23 cellular contexts compared by ENCODE assay signal in genomic region chr11:116707746-116708145, GRCh38.
A peak's percentile ranks its signal among the peaks of the same experiment; 100 is the strongest.
DNase-seq lines count a peak whose midpoint lies in the region; ATAC-seq, FAIRE-seq and TF ChIP-seq lines count a peak whose summit lies in the region.
"Had no signal": no experiment of that assay in that cellular context is flagged by ENCODE, and none has a peak within 500 bp of the region (broad histone marks: within the 10 kb centered on the region; RNA-seq: fewer than 3 reads in every experiment).

No MANE protein-coding gene starts in this region.

- BruUV-seq in HCT116 (replicated peaks; lab: Mats Ljungman, UMichigan) = no TSS peak
- BruUV-seq in HepG2 (replicated peaks; lab: Mats Ljungman, UMichigan) = no TSS peak

- FAIRE-seq in HepG2 (lab: Jason Lieb, UNC) = no peak
- FAIRE-seq: GM12891, islet of Langerhans had no signal

- TF ChIP-seq RAD21 in HCT116 (IDR thresholded peaks at IDR 0.05; ENCODE audit: low read depth) (no peak), HepG2 (CRISPR knock-in tag; IDR thresholded peaks at IDR 0.05) (no peak)

- intact Hi-C loops in HCT116 (cut with micrococcal nuclease) = no loop called here
- intact Hi-C loops in psoas muscle (cut with DNase I) = no loop called here
- intact Hi-C loops in HepG2 (cut with micrococcal nuclease; ENCODE audit: unreplicated experiment) = no loop called here

- H3K27ac ChIP-seq in HCT116 (ENCODE audit: low read depth, low read length) (no peak overlapping the region), psoas muscle (no peak overlapping the region), SJCRH30 (no peak overlapping the region), HepG2 (ENCODE audit: extremely low read length, insufficient read depth, low read length) (no peak overlapping the region)
- H3K27ac ChIP-seq: esophagus muscularis mucosa, gastrocnemius medialis, vagina had no signal

- CTCF ChIA-PET in HCT116 (lab: Charles Lee) (no interaction called here), HepG2 (lab: Yijun Ruan, JAX; ENCODE audit: low intra/inter-chr PET ratio, low total read pairs) (no interaction called here)

- TF ChIP-seq POLR2A in HCT116 (IDR thresholded peaks at IDR 0.05; ENCODE audit: borderline replicate concordance, extremely low read depth, insufficient read depth, insufficient read length) (no peak), HepG2 (IDR thresholded peaks at IDR 0.05; ENCODE audit: insufficient read depth in 1 of 2, low read depth in 2 of 2, low read length in 2 of 2) (no peak)

- TF ChIP-seq CTCF in HCT116 (IDR thresholded peaks at IDR 0.05 in 2 of 3, conservative IDR thresholded peaks at IDR 0.05 in 1 of 3; ENCODE audit: borderline replicate concordance in 1 of 3, insufficient read depth in 1 of 3, low read depth in 2 of 3, low read length in 2 of 3) = no peak
- TF ChIP-seq CTCF in psoas muscle (IDR thresholded peaks at IDR 0.05) = no peak
- TF ChIP-seq CTCF in HepG2 (CRISPR knock-in tag; IDR thresholded peaks at IDR 0.05) = no peak

- H3K4me1 ChIP-seq in HCT116 (ENCODE audit: control insufficient read depth in 1 of 2, insufficient read depth in 2 of 2, low read length in 2 of 2) = no peaks in the 10 kb centered on the region
- H3K4me1 ChIP-seq in psoas muscle = peaks cover 4% of the 10 kb centered on the region
- no peaks in the 10 kb centered on the region for H3K4me1 ChIP-seq in SJCRH30
- peaks cover 9% of the 10 kb centered on the region; the same call in 1 of the 2 replicates for H3K4me1 ChIP-seq in HepG2 (ENCODE audit: insufficient read depth, low read length)
- H3K4me1 ChIP-seq: Caco-2, esophagus muscularis mucosa, gastrocnemius medialis had no signal

- H3K36me3 ChIP-seq in HCT116 (ENCODE audit: control insufficient read depth in 1 of 2, insufficient read depth in 2 of 2, low read length in 2 of 2) (no peaks in the 10 kb centered on the region), psoas muscle (ENCODE audit: insufficient read depth in 1 of 2, low read depth in 1 of 2) (no peaks in the 10 kb centered on the region), SJCRH30 (no peaks in the 10 kb centered on the region), HepG2 (replicated peaks in 1 of 2; ENCODE audit: control insufficient read depth in 1 of 2, insufficient read depth in 2 of 2, low read length in 2 of 2) (no peaks in the 10 kb centered on the region)
- H3K36me3 ChIP-seq: esophagus muscularis mucosa, gastrocnemius medialis, vagina had no signal

- H3K9me3 ChIP-seq in HCT116 (ENCODE audit: control insufficient read depth in 1 of 2, insufficient read depth in 1 of 2, low read depth in 1 of 2, low read length in 2 of 2) (no peaks in the 10 kb centered on the region), psoas muscle (no peaks in the 10 kb centered on the region), SJCRH30 (replicated peaks) (no peaks in the 10 kb centered on the region), HepG2 (ENCODE audit: low read length) (no peaks in the 10 kb centered on the region)
- H3K9me3 ChIP-seq: Caco-2, esophagus muscularis mucosa, gastrocnemius medialis, vagina had no signal

- H4K20me1 ChIP-seq in HCT116 (ENCODE audit: insufficient read depth) (no peaks in the 10 kb centered on the region), HepG2 (ENCODE audit: insufficient read depth, low read length) (no peaks in the 10 kb centered on the region)

- H3K9me2 ChIP-seq in HCT116 (ENCODE audit: insufficient read depth) = no peaks in the 10 kb centered on the region

- H3K9ac ChIP-seq in HCT116 (ENCODE audit: low read length) (no peak overlapping the region), HepG2 (ENCODE audit: insufficient read depth, low read depth, low read length) (no peak overlapping the region)

- H3K79me2 ChIP-seq in HCT116 (ENCODE audit: insufficient read depth, low read length) (no peaks in the 10 kb centered on the region), HepG2 (ENCODE audit: insufficient read depth, low read length) (no peaks in the 10 kb centered on the region)

- RAD21 ChIA-PET in HCT116 (lab: Charles Lee; ENCODE audit: low non-redundant PET in 1 of 2, low total read pairs in 2 of 2, uncharacterized antibody in 2 of 2, unreplicated experiment in 2 of 2) = no interaction called here

- H3K27me3 ChIP-seq in HCT116 (ENCODE audit: insufficient read depth, low read length) (no peaks in the 10 kb centered on the region), psoas muscle (ENCODE audit: insufficient read depth in 3 of 3, low read length in 2 of 3) (peaks cover 0 to 19% (median 0%) of the 10 kb centered on the region in 3 donors), SJCRH30 (no peaks in the 10 kb centered on the region), HepG2 (ENCODE audit: control insufficient read depth in 1 of 2, insufficient read depth in 2 of 2, low read length in 2 of 2) (peaks cover 2 to 53% of the 10 kb centered on the region in 2 experiments; a peak in 4 of 5 replicates)
- H3K27me3 ChIP-seq: vagina had no signal

- 30 to 40% (median 38%) methylated on average over 9 of the region's 9 CpGs for WGBS in psoas muscle, 3 donors
- WGBS in HepG2 (ENCODE audit: low lambda C conversion rate) = 25% methylated on average over 9 of the region's 9 CpGs

- POLR2A ChIA-PET in HCT116 (lab: Charles Lee) = no interaction called here
- POLR2A ChIA-PET in HepG2 (lab: Yijun Ruan, JAX) = no interaction called here

- TF ChIP-seq EP300 in HepG2 (IDR thresholded peaks at IDR 0.05; ENCODE audit: low read depth in 2 of 2, low read length in 2 of 2) = no peak
- TF ChIP-seq EP300 in HepG2 (CRISPR knock-in tag; IDR thresholded peaks at IDR 0.05; ENCODE audit: borderline replicate concordance) = no peak

- no peak overlapping the region for H2AFZ ChIP-seq in HCT116 (ENCODE audit: low read depth, low read length, poor library complexity, severe bottlenecking)
- no peak overlapping the region for H2AFZ ChIP-seq in HepG2 (ENCODE audit: low read length)

- no peak overlapping the region for H3K4me2 ChIP-seq in HCT116 (ENCODE audit: low read length)
- no peak overlapping the region for H3K4me2 ChIP-seq in HepG2 (ENCODE audit: low read depth, low read length)
- H3K4me2 ChIP-seq: smooth muscle cell had no signal

- H3K4me3 ChIP-seq in HCT116 (replicated peaks in 1 of 2; ENCODE audit: low read depth in 1 of 2, low read length in 2 of 2) (no peak overlapping the region), psoas muscle (peak overlapping the region; percentile 50), SJCRH30 (no peak overlapping the region), HepG2 (replicated peaks in 1 of 3; ENCODE audit: insufficient read depth in 1 of 3, low read depth in 2 of 3, low read length in 3 of 3) (no peak overlapping the region)
- H3K4me3 ChIP-seq: esophagus muscularis mucosa, smooth muscle cell, vagina had no signal

- no peak for DNase-seq in HCT116 (ENCODE audit: low read depth, low spot score)
- peak; percentile 36 for DNase-seq in SW480 (ENCODE audit: low spot score)
- DNase-seq in psoas muscle = no peak
- no peak for DNase-seq in SJCRH30
- no peak for DNase-seq in HepG2 (ENCODE audit: low spot score)
- no peak for DNase-seq in inferior parietal cortex (ENCODE audit: extremely low spot score)
- DNase-seq: activated CD4-positive, alpha-beta memory T cell treated with anti-CD3 and anti-CD28 coated beads, Interleukin-2, amount 10 ng/mL, durations not matched to agents 7 days and 5 days; activated effector memory CD4-positive, alpha-beta T cell treated with Interleukin-2 at 50 U/mL for 16 hours; activated naive CD8-positive, alpha-beta T cell treated with anti-CD3 and anti-CD28 coated beads, Interleukin-2, amount 10 ng/mL, durations not matched to agents 7 days and 5 days; effector memory CD4-positive, alpha-beta T cell; gastrocnemius medialis; H9; MV-4-11; SIG-M5 had no signal

- ATAC-seq in HCT116 (peak; percentile 24; the same call in 1 of the 2 replicates), esophagus mucosa (peak; percentile 94), psoas muscle (peak; percentile 28 to 56 (median 40)), HepG2 (no peak)
- ATAC-seq: activated CD4-positive, CD25-positive, alpha-beta regulatory T cell treated with anti-CD3 and anti-CD28 coated beads, Interleukin-2, amount 50 U/mL, for 24 hours; stimulated activated memory B cell treated with anti-CD40 and anti-IgM and Interleukin-4, amounts not matched to agents 10 μg/mL and 1 μg/mL and 100 μg/mL, for 72 hours had no signal

- in situ Hi-C loops in HepG2 (cut with HindIII; ENCODE audit: extremely low pct_ligation_motif_present, low pct_unique_long_range_greater_than_20kb) = no loop called here

TF ChIP-seq in HCT116, 20 proteins besides CTCF, POLR2A, EP300 and RAD21:
- TF ChIP-seq EZH2 (IDR thresholded peaks at IDR 0.05) (no peak), FOSL1 (IDR thresholded peaks at IDR 0.05; ENCODE audit: low read depth) (no peak), SP1 (IDR thresholded peaks at IDR 0.05; ENCODE audit: low read depth) (no peak), EZH2phosphoT487 (IDR thresholded peaks at IDR 0.05; ENCODE audit: borderline replicate concordance) (no peak), ZNF274 (IDR thresholded peaks at IDR 0.05; ENCODE audit: low read depth, low read length) (no peak), POLR2AphosphoS5 (IDR thresholded peaks at IDR 0.05; ENCODE audit: low read depth, low read length) (no peak), CBX3 (IDR thresholded peaks at IDR 0.05; ENCODE audit: low read depth) (no peak), ATF3 (IDR thresholded peaks at IDR 0.05) (no peak)

TF ChIP-seq in HepG2, 621 proteins besides CTCF, POLR2A, EP300 and RAD21 (continues in another document):
- TF ChIP-seq ZNF513 (CRISPR knock-in tag; conservative IDR thresholded peaks at IDR 0.05) (no peak), GFI1 (CRISPR knock-in tag; IDR thresholded peaks at IDR 0.05; ENCODE audit: borderline replicate concordance) (no peak), REL (CRISPR knock-in tag; conservative IDR thresholded peaks at IDR 0.05) (no peak), CREB1 (IDR thresholded peaks at IDR 0.05) (no peak), CREB1 (CRISPR knock-in tag; IDR thresholded peaks at IDR 0.05) (no peak)
